In genomic region chr6:107115695-107116327, GRCh38 we compare ENCODE assay signal across 8 cellular contexts. TPM values are rescaled to one million over a fixed set of nuclear protein-coding genes. Genes with fewer than 3 reads are reported as not detected.
A peak's percentile ranks its signal among the peaks of the same experiment; 100 is the strongest.
DNase-seq lines count a peak whose midpoint lies in the region; ATAC-seq, FAIRE-seq and TF ChIP-seq lines count a peak whose summit lies in the region.

No MANE protein-coding gene starts in this region.

- TF ChIP-seq RAD21 in GM12878 (IDR thresholded peaks at IDR 0.05; ENCODE audit: insufficient read depth, low read depth, low read length): no peak

- H3K27me3 ChIP-seq in GM12878 (replicated peaks in 1 of 2; ENCODE audit: control insufficient read depth in 2 of 2, insufficient read depth in 2 of 2, low read length in 1 of 2) (no peaks in the 10 kb centered on the region; a peak in 1 of 4 replicates), iPS-18a (ENCODE audit: control insufficient read depth, insufficient read depth, low read length) (no peaks in the 10 kb centered on the region), gastrocnemius medialis (no peaks in the 10 kb centered on the region)

- intact Hi-C loops in GM12878 (cut with micrococcal nuclease; ENCODE audit: unreplicated experiment): loop anchor here (2.0 to 10.0 kb wide), 2 partner anchors 39 to 539 kb away; no protein-coding TSS in a partner anchor
- intact Hi-C loops in gastrocnemius medialis (cut with DNase I; ENCODE audit: low total_unique reads): loop anchor here (10.0 kb wide), 1 partner anchor 339 kb away; the partner anchor contains the start of gene PDSS2

- H3K27ac ChIP-seq in GM12878 (ENCODE audit: control insufficient read depth, insufficient read depth) (no peak overlapping the region), iPS-18a (ENCODE audit: low read length) (peak overlapping the region; percentile 99), gastrocnemius medialis (peak overlapping the region; percentile 70 to 88 (median 77))

- no peak for TF ChIP-seq CTCF in GM12878 (IDR thresholded peaks at IDR 0.05 in 2 of 3, conservative IDR thresholded peaks at IDR 0.05 in 1 of 3; ENCODE audit: control insufficient read depth in 2 of 3, extremely low read depth in 1 of 3, insufficient read depth in 1 of 3, low read depth in 3 of 3, low read length in 3 of 3)
- no peak for TF ChIP-seq CTCF in gastrocnemius medialis (IDR thresholded peaks at IDR 0.05 in 4 of 5, conservative IDR thresholded peaks at IDR 0.05 in 1 of 5)

- peak overlapping the region; percentile 68 for H3K4me3 ChIP-seq in GM12878
- peak overlapping the region; percentile 76 for H3K4me3 ChIP-seq in iPS-18a (ENCODE audit: low read length)
- peak overlapping the region; percentile 68 to 88 (median 78) for H3K4me3 ChIP-seq in gastrocnemius medialis

- TF ChIP-seq EP300 in GM12878 (IDR thresholded peaks at IDR 0.05; ENCODE audit: borderline replicate concordance in 1 of 2, control insufficient read depth in 1 of 2, low read depth in 2 of 2, low read length in 2 of 2): no peak

- no peak for TF ChIP-seq POLR2A in GM12878 (IDR thresholded peaks at IDR 0.05; ENCODE audit: low read depth, low read length)
- TF ChIP-seq POLR2A in gastrocnemius medialis (IDR thresholded peaks at IDR 0.05): no peak

- no peaks in the 10 kb centered on the region for H4K20me1 ChIP-seq in GM12878 (ENCODE audit: control insufficient read depth, insufficient read depth)

- DNase-seq in activated gamma-delta T cell treated with Interleukin-2 at 50 U/mL for 16 hours (peak; percentile 11), activated gamma-delta T cell (lab: John Stamatoyannopoulos, UW) (no peak), HuH-7.5 (ENCODE audit: low spot score) (peak; percentile 71), RKO (ENCODE audit: low spot score) (peak; percentile 68), GM12878 (ENCODE audit: low read depth, low spot score) (no peak), gastrocnemius medialis (peak in 1 of 2 donors; percentile 23), amniotic stem cell (lab: John Stamatoyannopoulos, UW) (no peak)

- H3K4me2 ChIP-seq in GM12878 (ENCODE audit: control insufficient read depth, insufficient read depth): peak overlapping the region; percentile 99

- CTCF ChIA-PET in GM12878 (lab: Yijun Ruan, JAX): interaction anchor here (0.9 to 2.2 kb wide), 5 partner anchors 10 to 202 kb away, joined by 3 to 6 read pairs (median 3); partner anchors contain the start of gene MTRES1

- in situ Hi-C loops in GM12878 (cut with MboI): no loop called here
- in situ Hi-C loops in gastrocnemius medialis (cut with MboI; ENCODE audit: low sequenced_read_pairs in 4 of 4): loop anchor here in 1 of 4 donors (10.0 kb wide), 1 partner anchor 91 kb away; the partner anchor contains the start of gene MTRES1

- POLR2A ChIA-PET in GM12878 (lab: Charles Lee): interaction anchor here (1.1 kb wide), 1 partner anchor 18 kb away, joined by 4 read pairs; no protein-coding TSS in a partner anchor

- FAIRE-seq in GM12878 (lab: Jason Lieb, UNC): no peak

- ATAC-seq in GM12878 (peak; percentile 48), gastrocnemius medialis (peak; percentile 35 to 41)

- no TSS peak for BruUV-seq in GM12878 (replicated peaks; lab: Mats Ljungman, UMichigan)

- H3K36me3 ChIP-seq in GM12878 (ENCODE audit: control insufficient read depth in 2 of 2, insufficient read depth in 2 of 2, low read length in 1 of 2) (no peaks in the 10 kb centered on the region), iPS-18a (ENCODE audit: control insufficient read depth, low read depth, low read length) (no peaks in the 10 kb centered on the region), gastrocnemius medialis (no peaks in the 10 kb centered on the region)

- H3K9ac ChIP-seq in GM12878 (ENCODE audit: control insufficient read depth, insufficient read depth, low read length): peak overlapping the region; percentile 72; the same call in 1 of the 2 replicates
- peak overlapping the region; percentile 93 for H3K9ac ChIP-seq in iPS-18a (ENCODE audit: low read length)

- H2AFZ ChIP-seq in GM12878 (ENCODE audit: control insufficient read depth, low read depth, low read length): peak overlapping the region; percentile 79

- RAD21 ChIA-PET in GM12878 (lab: Charles Lee; ENCODE audit: unreplicated experiment): interaction anchor here (0.8 to 1.9 kb wide), 3 partner anchors 9 to 15 kb away, joined by 3 to 11 read pairs (median 4); no protein-coding TSS in a partner anchor

- H3K79me2 ChIP-seq in GM12878 (ENCODE audit: control insufficient read depth, insufficient read depth, low read length): no peaks in the 10 kb centered on the region

- SMC1A ChIA-PET in GM12878 (lab: Charles Lee; ENCODE audit: uncharacterized antibody, unreplicated experiment): interaction anchor here (1.3 kb wide), 1 partner anchor 9 kb away, joined by 5 read pairs; no protein-coding TSS in a partner anchor

- peaks cover 12% of the 10 kb centered on the region for H3K4me1 ChIP-seq in GM12878 (ENCODE audit: control insufficient read depth, insufficient read depth, low read length)
- peaks cover 34% of the 10 kb centered on the region for H3K4me1 ChIP-seq in iPS-18a (ENCODE audit: control insufficient read depth, low read depth, low read length)
- H3K4me1 ChIP-seq in gastrocnemius medialis: peaks cover 5 to 14% of the 10 kb centered on the region in 2 donors

- under 1% methylated on average over 45 of the region's 45 CpGs for WGBS in GM12878 (ENCODE audit: insufficient coverage, insufficient replicate concordance, low lambda C conversion rate, missing lambda C conversion rate)

- no peaks in the 10 kb centered on the region for H3K9me3 ChIP-seq in GM12878 (replicated peaks; ENCODE audit: control insufficient read depth, insufficient read depth, low read length)
- H3K9me3 ChIP-seq in iPS-18a (ENCODE audit: control insufficient read depth, low read depth, low read length): no peaks in the 10 kb centered on the region
- H3K9me3 ChIP-seq in gastrocnemius medialis: no peaks in the 10 kb centered on the region

TF ChIP-seq in GM12878, 131 proteins besides CTCF, POLR2A, EP300 and RAD21:
- TF ChIP-seq HCFC1 (IDR thresholded peaks at IDR 0.05; ENCODE audit: low read length): no peak
- TF ChIP-seq ASH2L (IDR thresholded peaks at IDR 0.05; ENCODE audit: borderline replicate concordance, low read depth): no peak
- peak; percentile 78 for TF ChIP-seq GATAD2B (conservative IDR thresholded peaks at IDR 0.05; ENCODE audit: low read depth)
- peak; percentile 38; the same call in 1 of the 2 replicates for TF ChIP-seq YY1 (IDR thresholded peaks at IDR 0.05; ENCODE audit: low read depth, low read length)
- peak; percentile 41; the same call in 1 of the 2 replicates for TF ChIP-seq NR2F1 (conservative IDR thresholded peaks at IDR 0.05)
- peak; percentile 73 for TF ChIP-seq IKZF1 (conservative IDR thresholded peaks at IDR 0.05)
- TF ChIP-seq ZNF217 (IDR thresholded peaks at IDR 0.05): no peak
- peak; percentile 52; the same call in 1 of the 2 replicates for TF ChIP-seq DPF2 (IDR thresholded peaks at IDR 0.05)
- TF ChIP-seq CBX5 (IDR thresholded peaks at IDR 0.05; ENCODE audit: low read depth): no peak
- TF ChIP-seq EGR1 (IDR thresholded peaks at IDR 0.05; ENCODE audit: borderline replicate concordance in 1 of 2, low read depth in 2 of 2, low read length in 2 of 2): peak in 1 of 2 experiments; percentile 12; a peak in 1 of 3 replicates
- no peak for TF ChIP-seq BACH1 (IDR thresholded peaks at IDR 0.05; ENCODE audit: borderline replicate concordance)
- TF ChIP-seq LARP7 (IDR thresholded peaks at IDR 0.05): peak; percentile 60; the same call in 1 of the 2 replicates
- 0 out of 2 replicates have a peak, but pooled peaks have one; percentile 64 for TF ChIP-seq MTA3 (IDR thresholded peaks at IDR 0.05; ENCODE audit: borderline replicate concordance, low read length)
- TF ChIP-seq EZH2 (IDR thresholded peaks at IDR 0.05; ENCODE audit: borderline replicate concordance, control insufficient read depth, low read depth, low read length): no peak
- TF ChIP-seq PKNOX1 (IDR thresholded peaks at IDR 0.05): no peak

RNA-seq across cellular contexts. Expression of gene BEND3, which starts 0.5 kb away (rescaled TPM):
- total RNA-seq in GM12878 (2013; cell fraction: nucleolus; rRNA removed): 16.3 and 17.9 TPM in 2 replicates
- 3.4 and 3.9 TPM in 2 replicates for total RNA-seq in GM12878 (2014; rRNA removed)
- 3.0 and 4.0 TPM in 2 replicates for total RNA-seq in GM12878 (2014; rRNA removed; fragmentation: Illumina TruSeq; extraction: Trizol)
- total RNA-seq in GM12878 (2021): 8.1 and 9.0 TPM in 2 replicates
- 1.4 TPM for polyA plus RNA-seq in GM12878 (2011; ENCODE audit: low read depth)
- 2.5 and 3.7 TPM in 2 replicates for polyA plus RNA-seq in GM12878 (2011; rRNA removed)
- polyA plus RNA-seq in GM12878 (2011; cell fraction: cytosol; rRNA removed): 3.7 and 4.7 TPM in 2 replicates
- polyA plus RNA-seq in GM12878 (2011; cell fraction: nucleus; rRNA removed): 3.8 and 4.5 TPM in 2 replicates
- polyA plus RNA-seq in GM12878 (2012): 1.5 and 1.9 TPM in 2 replicates
- polyA plus RNA-seq in GM12878 (2014; fragmentation: Illumina TruSeq; extraction: Trizol): 3.4 and 3.8 TPM in 2 replicates
- 1 to 10 TPM; 1.1 to 2.0 TPM for polyA plus RNA-seq in GM12878 (2014; fragmentation: Nextera tagmentation; extraction: Ambion mirVana)
- polyA plus RNA-seq in GM12878 (2014; rRNA removed): 3.1 and 3.8 TPM in 2 replicates
- polyA plus RNA-seq in GM12878 (2016; fragmentation: Nextera tagmentation; extraction: Ambion mirVana): 1 to 10 TPM; 2.4 to 3.4 TPM
- 9.2 and 11.5 TPM in 2 replicates for polyA minus RNA-seq in GM12878 (2011; rRNA and poly(A)+ RNA removed)
- 6.8 and 7.6 TPM in 2 replicates for polyA minus RNA-seq in GM12878 (2011; cell fraction: cytosol; rRNA and poly(A)+ RNA removed)
- polyA minus RNA-seq in GM12878 (2011; cell fraction: nucleus; rRNA and poly(A)+ RNA removed): 3.4 and 5.8 TPM in 2 replicates
- total RNA-seq in gastrocnemius medialis: 1 to 10 TPM; 1.5 to 1.9 (median 1.7) TPM

Comparison
In these comparisons a context has a peak if more than half of its experiments do, and no peak if none do; other contexts are left out.
1. DNase-seq: peak in activated gamma-delta T cell treated with Interleukin-2 at 50 U/mL for 16 hours (single experiment), HuH-7.5 (single experiment) and RKO (single experiment); none in activated gamma-delta T cell (single experiment), GM12878 (single experiment) and amniotic stem cell (single experiment).
2. Peak in every context shown above with its lines, with median percentiles within 50 percentile points of each other: H3K4me3 ChIP-seq.